Comparison of ENCODE assay signal across 8 cellular contexts in genomic region chr7:90595801-90596683, GRCh38. TPM values are rescaled to one million over a fixed set of nuclear protein-coding genes. Genes with fewer than 3 reads are reported as not detected.
DNase-seq lines count a peak whose midpoint lies in the region; ATAC-seq and TF ChIP-seq lines count a peak whose summit lies in the region.

CDK14 (plus strand) TSS chr7:90596321; CDS start chr7:90596628, 307 bp downstream.

- H3K4me1 ChIP-seq in CD8-positive, alpha-beta memory T cell (ENCODE audit: insufficient read depth, low read length) = peaks cover 8% of the 10 kb centered on the region
- H3K4me1 ChIP-seq in esophagus squamous epithelium (peaks cover 5 to 29% (median 7%) of the 10 kb centered on the region in 3 donors), muscle layer of colon (ENCODE audit: insufficient read depth, low read length) (peaks cover 12% of the 10 kb centered on the region)

- peaks cover 8 to 24% (median 11%) of the 10 kb centered on the region in 3 donors for H3K4me1 Mint-ChIP-seq in CD8-positive, alpha-beta memory T cell

- 0% methylated on average over 1 to 6 of the region's 118 CpGs for WGBS in esophagus squamous epithelium, 2 donors

- no peak for DNase-seq in CD8-positive, alpha-beta memory T cell
- DNase-seq in NCI-H460 (ENCODE audit: extremely low read depth, low read depth) (peak; percentile 48), esophagus squamous epithelium (lab: John Stamatoyannopoulos, UW) (no peak)
- peak; percentile 6 for DNase-seq in activated CD4-positive, alpha-beta T cell treated with anti-CD3 and anti-CD28 coated beads, Interleukin-2, amount 50 U/mL, for 1 hour

- H3K4me3 Mint-ChIP-seq in CD8-positive, alpha-beta memory T cell = peak within 1 kb of the TSS in 6 of 7 donors; percentile 69 to 81 (median 76)

- no peak within 1 kb of the TSS for H3K27ac ChIP-seq in CD8-positive, alpha-beta memory T cell (ENCODE audit: low read depth, low read length)
- peak within 1 kb of the TSS; percentile 28 to 88 (median 70) for H3K27ac ChIP-seq in esophagus squamous epithelium
- peak within 1 kb of the TSS; percentile 83 for H3K27ac ChIP-seq in muscle layer of colon (ENCODE audit: low read depth, low read length)
- H3K27ac ChIP-seq in temporal lobe (ENCODE audit: low read depth, low read length) = no peak within 1 kb of the TSS

- POLR2A ChIA-PET in CD8-positive, alpha-beta memory T cell (lab: Charles Lee) = no interaction called here

- no peaks in the 10 kb centered on the region for H3K36me3 ChIP-seq in CD8-positive, alpha-beta memory T cell (ENCODE audit: insufficient read depth, low read length)
- no peaks in the 10 kb centered on the region for H3K36me3 ChIP-seq in esophagus squamous epithelium
- H3K36me3 ChIP-seq in muscle layer of colon (ENCODE audit: insufficient read depth, low read length) = no peaks in the 10 kb centered on the region

- ATAC-seq in GM19025 (IDR thresholded peaks at IDR 0.05; ENCODE audit: low read depth, unreplicated experiment) (peak; percentile 67), HG03103 (IDR thresholded peaks at IDR 0.05; ENCODE audit: low read depth, unreplicated experiment) (peak; percentile 42)

- H3K27me3 Mint-ChIP-seq in CD8-positive, alpha-beta memory T cell = peaks cover 25 to 55% of the 10 kb centered on the region in 2 donors

- no peaks in the 10 kb centered on the region for H3K36me3 Mint-ChIP-seq in CD8-positive, alpha-beta memory T cell

- CTCF ChIA-PET in CD8-positive, alpha-beta memory T cell (lab: Charles Lee) = no interaction called here

- no peaks in the 10 kb centered on the region for H3K9me3 ChIP-seq in CD8-positive, alpha-beta memory T cell (ENCODE audit: low read length)
- no peaks in the 10 kb centered on the region for H3K9me3 ChIP-seq in esophagus squamous epithelium
- no peaks in the 10 kb centered on the region for H3K9me3 ChIP-seq in muscle layer of colon (ENCODE audit: low read length)

- peaks cover 0 to 6% (median 0%) of the 10 kb centered on the region in 5 donors for H3K9me3 Mint-ChIP-seq in CD8-positive, alpha-beta memory T cell

- H3K27ac Mint-ChIP-seq in CD8-positive, alpha-beta memory T cell = no peak within 1 kb of the TSS

- H3K27me3 ChIP-seq in CD8-positive, alpha-beta memory T cell (ENCODE audit: insufficient read depth, low read length, poor library complexity, severe bottlenecking) = peaks cover 14% of the 10 kb centered on the region
- H3K27me3 ChIP-seq in esophagus squamous epithelium = peaks cover 0 to 18% (median 0%) of the 10 kb centered on the region in 4 donors
- H3K27me3 ChIP-seq in muscle layer of colon (ENCODE audit: control insufficient read depth in 1 of 2, insufficient read depth in 2 of 2, low read length in 2 of 2) = no peaks in the 10 kb centered on the region

- TF ChIP-seq POLR2A in esophagus squamous epithelium (IDR thresholded peaks at IDR 0.05) = peak in 1 of 4 donors; percentile 18

- no peak within 1 kb of the TSS for H3K4me3 ChIP-seq in CD8-positive, alpha-beta memory T cell (ENCODE audit: low read length)
- H3K4me3 ChIP-seq in esophagus squamous epithelium (peak within 1 kb of the TSS; percentile 50 to 75 (median 64)), muscle layer of colon (ENCODE audit: low read depth in 1 of 2, low read length in 2 of 2) (peak within 1 kb of the TSS; percentile 84 to 89)

- intact Hi-C loops in esophagus squamous epithelium (cut with DNase I) = no loop called here

- peak within 1 kb of the TSS; percentile 58 for H3K9ac ChIP-seq in muscle layer of colon (ENCODE audit: low read length)

- peak in 4 of 6 experiments; percentile 30 to 60 (median 40) for TF ChIP-seq CTCF in esophagus squamous epithelium (IDR thresholded peaks at IDR 0.05)

RNA-seq across cellular contexts. Expression of gene CDK14, which starts in this region (rescaled TPM):
- total RNA-seq in CD8-positive, alpha-beta memory T cell = under 1 TPM in 1 of 2 experiments, not detected in 1; 0.20 TPM
- 0.05 TPM for polyA plus RNA-seq in CD8-positive, alpha-beta memory T cell
- 0.94 and 1.2 TPM in 2 replicates for total RNA-seq in NCI-H460 (2014; rRNA removed; shearing (Covaris generic))
- polyA plus RNA-seq in NCI-H460 (2014; cell fraction: nucleus; rRNA removed) = 0.53 and 0.62 TPM in 2 replicates
- total RNA-seq in esophagus squamous epithelium = 1 to 10 TPM in 2 of 4 donors, under 1 TPM in 2; 0.38 to 3.6 (median 1.3) TPM
- total RNA-seq in temporal lobe = 63.7 TPM

Comparison
In these comparisons a context has a peak if more than half of its experiments do, and no peak if none do; other contexts are left out.
1. RNA of gene CDK14 (total RNA-seq): 63.7 TPM in temporal lobe (single experiment); 0.38 to 3.6 TPM in esophagus squamous epithelium, 0.94 to 1.2 TPM in NCI-H460 and 0.20 TPM in CD8-positive, alpha-beta memory T cell; every median in the first group is over 10 times any median in the second.
2. DNase-seq: peak in NCI-H460 (single experiment) and activated CD4-positive, alpha-beta T cell treated with anti-CD3 and anti-CD28 coated beads, Interleukin-2, amount 50 U/mL, for 1 hour (single experiment); none in CD8-positive, alpha-beta memory T cell (0 of 5) and esophagus squamous epithelium (single experiment).
3. H3K27ac ChIP-seq: peak in esophagus squamous epithelium (4 of 4) and muscle layer of colon (single experiment); none in CD8-positive, alpha-beta memory T cell (single experiment) and temporal lobe (single experiment).